ENCODE assay signal across 8 cellular contexts in the genomic region with DNA sequence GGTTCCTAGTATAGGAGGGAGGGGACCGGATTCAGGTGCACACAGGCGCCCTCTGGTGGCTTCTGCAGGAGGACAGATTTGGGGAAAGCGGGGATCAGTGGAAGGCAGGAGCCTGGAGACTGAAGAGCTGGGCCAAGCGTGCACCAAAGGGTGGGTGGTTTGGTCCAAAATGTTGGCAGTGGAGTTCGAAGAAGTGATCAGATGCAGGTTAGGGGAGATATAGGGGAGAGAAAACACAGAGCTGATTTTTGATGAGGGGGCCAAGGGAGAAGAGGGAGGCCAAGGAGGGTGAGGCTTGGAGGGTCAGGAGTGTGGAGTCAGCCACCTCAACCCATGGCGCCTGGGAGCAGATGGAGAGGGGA. TPM values are rescaled to one million over a fixed set of nuclear protein-coding genes. Genes with fewer than 3 reads are reported as not detected.
DNase-seq lines count a peak whose midpoint lies in the region; ATAC-seq and TF ChIP-seq lines count a peak whose summit lies in the region.

No MANE protein-coding gene starts in this region.

- no peak overlapping the region for H3K27ac Mint-ChIP-seq in GM23338

- H3F3A ChIP-seq in GM23338 (replicated peaks; ENCODE audit: low read depth) = 0 out of 2 replicates have a peak, but pooled peaks cover 3% of the 10 kb centered on the region

- CTCF ChIA-PET in mammary epithelial cell (lab: Charles Lee; ENCODE audit: low non-redundant PET) = interaction anchor here (0.5 to 1.7 kb wide), 8 partner anchors 9 to 605 kb away, joined by 3 to 20 read pairs (median 3); partner anchors contain the start of genes DNM2 and TMED1

- ATAC-seq in GM23338 (peak; percentile 96), GM19452 (IDR thresholded peaks at IDR 0.05; ENCODE audit: unreplicated experiment) (no peak)

- H3K36me3 ChIP-seq in GM23338 (ENCODE audit: insufficient read depth) (no peaks in the 10 kb centered on the region), mammary epithelial cell (ENCODE audit: insufficient read depth, low read length) (no peaks in the 10 kb centered on the region), kidney epithelial cell (ENCODE audit: control insufficient read depth, insufficient read depth, low read length) (no peaks in the 10 kb centered on the region)

- in situ Hi-C loops in mammary epithelial cell (cut with MboI; ENCODE audit: low sequenced_read_pairs in 2 of 2) = loop anchor here (5.0 to 10.0 kb wide), 2 partner anchors 147 to 150 kb away; partner anchors contain the start of gene DNM2 (in 2 of the 2)

- no peaks in the 10 kb centered on the region; the same call in 1 of the 2 replicates for H3K9me2 ChIP-seq in GM23338 (ENCODE audit: insufficient read depth)

- TF ChIP-seq CTCF in AG09309 (IDR thresholded peaks at IDR 0.05; ENCODE audit: control insufficient read depth, insufficient read depth, low read depth, low read length, missing control alignments) (peak; percentile 97), GM23338 (conservative IDR thresholded peaks at IDR 0.05; ENCODE audit: low read depth in 2 of 2) (peak; percentile 91 to 97), WI38 (IDR thresholded peaks at IDR 0.05; ENCODE audit: low read depth, low read length) (peak; percentile 90), mammary epithelial cell (conservative IDR thresholded peaks at IDR 0.05 in 1 of 2, IDR thresholded peaks at IDR 0.05 in 1 of 2; ENCODE audit: extremely low read depth in 1 of 2, insufficient read depth in 1 of 2, low read depth in 1 of 2, low read length in 2 of 2) (peak; percentile 93 to 95), kidney epithelial cell (IDR thresholded peaks at IDR 0.05; ENCODE audit: insufficient read depth, low read length, poor library complexity, severe bottlenecking) (peak; percentile 97)

- H3K4me2 ChIP-seq in GM23338 = no peak overlapping the region
- H3K4me2 ChIP-seq in mammary epithelial cell (ENCODE audit: insufficient read depth, low read depth, low read length) = no peak overlapping the region

- BruUV-seq in mammary epithelial cell (replicated peaks; lab: Mats Ljungman, UMichigan) = no TSS peak

- no peak overlapping the region for H3K4me3 Mint-ChIP-seq in GM23338

- no peak overlapping the region for H3K9ac ChIP-seq in mammary epithelial cell (ENCODE audit: insufficient read depth, low read length)

- H4K20me1 ChIP-seq in GM23338 (replicated peaks; ENCODE audit: insufficient read depth) (no peaks in the 10 kb centered on the region), mammary epithelial cell (ENCODE audit: insufficient read depth, low read length) (no peaks in the 10 kb centered on the region)

- intact Hi-C loops in mammary epithelial cell (cut with micrococcal nuclease) = loop anchor here (1.0 to 5.0 kb wide), 3 partner anchors 28 to 462 kb away; partner anchors contain the start of genes CDC37 and TMED1

- dilution Hi-C loops in mammary epithelial cell (cut with HindIII; ENCODE audit: low sequenced_read_pairs) = no loop called here

- no peaks in the 10 kb centered on the region for H3K79me2 ChIP-seq in GM23338 (replicated peaks; ENCODE audit: insufficient read depth)
- H3K79me2 ChIP-seq in mammary epithelial cell (ENCODE audit: insufficient read depth, low read length) = no peaks in the 10 kb centered on the region

- H3K27me3 Mint-ChIP-seq in GM23338 (ENCODE audit: insufficient read depth, low read depth, poor library complexity) = peaks cover 9% of the 10 kb centered on the region

- H3K36me3 Mint-ChIP-seq in GM23338 (ENCODE audit: low read depth) = no peaks in the 10 kb centered on the region

- 9% methylated on average over 5 of the region's 6 CpGs for WGBS in mammary epithelial cell (ENCODE audit: low coverage, missing lambda C conversion rate)

- no peaks in the 10 kb centered on the region for H3K9me3 ChIP-seq in mammary epithelial cell (replicated peaks; ENCODE audit: insufficient read depth, low read length)

- H3K4me1 ChIP-seq in GM23338 (ENCODE audit: insufficient read depth) (peaks cover under 1% of the 10 kb centered on the region; the same call in 1 of the 2 replicates), mammary epithelial cell (ENCODE audit: insufficient read depth, low read length) (peaks cover 4% of the 10 kb centered on the region)

- H3K4me1 Mint-ChIP-seq in GM23338 = peaks cover 10% of the 10 kb centered on the region

- H3K27me3 ChIP-seq in GM23338 (ENCODE audit: insufficient read depth) = no peaks in the 10 kb centered on the region
- H3K27me3 ChIP-seq in mammary epithelial cell (ENCODE audit: insufficient read depth, low read length) = no peaks in the 10 kb centered on the region
- H3K27me3 ChIP-seq in kidney epithelial cell (ENCODE audit: control insufficient read depth, insufficient read depth, low read length) = no peaks in the 10 kb centered on the region

- peak overlapping the region; percentile 97 for H2AFZ ChIP-seq in GM23338
- peak overlapping the region; percentile 84 for H2AFZ ChIP-seq in mammary epithelial cell (ENCODE audit: low read depth, low read length)

- H3K27ac ChIP-seq in GM23338 (ENCODE audit: low read depth) (no peak overlapping the region), mammary epithelial cell (ENCODE audit: insufficient read depth, low read depth, low read length) (no peak overlapping the region)

- no peaks in the 10 kb centered on the region for H3K9me3 Mint-ChIP-seq in GM23338

- H3K4me3 ChIP-seq in AG09309 (ENCODE audit: control insufficient read depth, low read depth, low read length) (no peak overlapping the region), GM23338 (no peak overlapping the region), WI38 (ENCODE audit: low read depth, low read length) (no peak overlapping the region), mammary epithelial cell (replicated peaks in 1 of 3; ENCODE audit: insufficient read depth in 1 of 3, low read depth in 2 of 3, low read length in 3 of 3) (no peak overlapping the region), kidney epithelial cell (ENCODE audit: low read depth, low read length) (no peak overlapping the region)

- DNase-seq in AG09309 (ENCODE audit: low read depth) (no peak), GM23338 (ENCODE audit: low spot score) (peak; percentile 93), NCI-H2196 (lab: John Stamatoyannopoulos, UW; ENCODE audit: unreplicated experiment) (peak; percentile 77), mammary epithelial cell (peak; percentile 47), kidney epithelial cell (ENCODE audit: low read depth) (no peak)
- peak; percentile 60 to 70 for DNase-seq in stimulated activated CD4-positive, alpha-beta T cell treated with anti-CD3 and anti-CD28 coated beads, Interleukin-1b, Interleukin-23, amount 100 ng/mL, for 1 hour (ENCODE audit: low read depth in 2 of 2)

TF ChIP-seq in GM23338, 12 proteins besides CTCF, POLR2A, EP300 and RAD21 (continues in another document):
- no peak for TF ChIP-seq EZH2phosphoT487 (IDR thresholded peaks at IDR 0.05; ENCODE audit: unreplicated experiment)
- no peak for TF ChIP-seq REST (IDR thresholded peaks at IDR 0.05; ENCODE audit: unreplicated experiment)
- TF ChIP-seq STAT1 (IDR thresholded peaks at IDR 0.05; ENCODE audit: unreplicated experiment) = no peak
- no peak for TF ChIP-seq JUNB (IDR thresholded peaks at IDR 0.05; ENCODE audit: unreplicated experiment)
- no peak for TF ChIP-seq NANOG (IDR thresholded peaks at IDR 0.05; ENCODE audit: borderline replicate concordance)
- no peak for TF ChIP-seq ZNF114 (CRISPR knock-in tag; IDR thresholded peaks at IDR 0.05)
- TF ChIP-seq ZNF331 (CRISPR knock-in tag; IDR thresholded peaks at IDR 0.05; ENCODE audit: low read depth) = no peak
- TF ChIP-seq CREB1 (CRISPR knock-in tag; IDR thresholded peaks at IDR 0.05; ENCODE audit: low read depth) = no peak

RNA-seq across cellular contexts. Expression of gene CARM1, which starts 6.8 kb away (rescaled TPM):
- 118 and 125 TPM in 2 replicates for total RNA-seq in GM23338 (2014; rRNA removed; shearing (Covaris generic))
- 40.3 and 43.3 TPM in 2 replicates for polyA plus RNA-seq in GM23338 (2016; fragmentation: Nextera tagmentation; extraction: Ambion mirVana)
- total RNA-seq in mammary epithelial cell = 10 to 100 TPM; 29.2 to 58.5 TPM
- 56.7 TPM for polyA plus RNA-seq in mammary epithelial cell
- 38.8 TPM for polyA minus RNA-seq in mammary epithelial cell
- 36.2 and 46.7 TPM in 2 replicates for total RNA-seq in kidney epithelial cell

RNA-seq across cellular contexts. Expression of gene C19orf38, which starts 16.3 kb away (rescaled TPM):
- total RNA-seq in GM23338 (2014; rRNA removed; shearing (Covaris generic)) = 0.78 TPM in 1 of 2 replicates, not detected in the other
- polyA plus RNA-seq in GM23338 (2016; fragmentation: Nextera tagmentation; extraction: Ambion mirVana) (0.43 and 0.45 TPM in 2 replicates), mammary epithelial cell (0.07 TPM)
- total RNA-seq in mammary epithelial cell (under 1 TPM; 0.33 to 0.50 TPM), kidney epithelial cell (0.33 and 0.55 TPM in 2 replicates)
- polyA minus RNA-seq in mammary epithelial cell = not detected

RNA-seq across cellular contexts. Expression of gene TMED1, which starts 28.5 kb away (rescaled TPM):
- total RNA-seq in GM23338 (2014; rRNA removed; shearing (Covaris generic)) = 28.5 and 37.2 TPM in 2 replicates
- polyA plus RNA-seq in GM23338 (2016; fragmentation: Nextera tagmentation; extraction: Ambion mirVana) (27.7 and 29.7 TPM in 2 replicates), mammary epithelial cell (34.4 TPM)
- total RNA-seq in mammary epithelial cell (10 to 100 TPM; 21.3 to 26.7 TPM), kidney epithelial cell (35.0 and 37.4 TPM in 2 replicates)
- polyA minus RNA-seq in mammary epithelial cell = 11.4 TPM

Comparison
In these comparisons a context has a peak if more than half of its experiments do, and no peak if none do; other contexts are left out.
1. DNase-seq: peak in GM23338 (single experiment), NCI-H2196 (single experiment), mammary epithelial cell (single experiment) and stimulated activated CD4-positive, alpha-beta T cell treated with anti-CD3 and anti-CD28 coated beads, Interleukin-1b, Interleukin-23, amount 100 ng/mL, for 1 hour (2 of 2); none in AG09309 (single experiment) and kidney epithelial cell (single experiment).
2. Peak in every context shown above with its lines, with median percentiles within 50 percentile points of each other: CTCF ChIP-seq.